ENCODE assay signal across 1 cellular context in genomic region chr1:41241748-41242644, GRCh38.
TF ChIP-seq lines count a peak whose summit lies in the region.

Gene SCMH1, minus strand, starts transcription at chr1:41242306. Its CDS starts 56,173 bp downstream, at chr1:41186133.

TF ChIP-seq in K562, 482 proteins besides CTCF, POLR2A, EP300 and RAD21 (continued from another document and continues in another):
- no peak for TF ChIP-seq DNMT1 (IDR thresholded peaks at IDR 0.05)
- no peak for TF ChIP-seq TAL1 (IDR thresholded peaks at IDR 0.05)
- no peak for TF ChIP-seq RBM22 (IDR thresholded peaks at IDR 0.05; ENCODE audit: low read depth, low read length, poor library complexity, severe bottlenecking)
- TF ChIP-seq THRAP3 (IDR thresholded peaks at IDR 0.05; ENCODE audit: borderline replicate concordance) = no peak
- no peak for TF ChIP-seq ZBTB26 (CRISPR knock-in tag; IDR thresholded peaks at IDR 0.05)
- TF ChIP-seq SNIP1 (IDR thresholded peaks at IDR 0.05; ENCODE audit: low read depth) = no peak
- peak; percentile 71 for TF ChIP-seq POLR2H (tag; IDR thresholded peaks at IDR 0.05; ENCODE audit: low read depth)
- peak; percentile 85; the same call in 1 of the 2 replicates for TF ChIP-seq BRD4 (IDR thresholded peaks at IDR 0.05)
- no peak for TF ChIP-seq CBFA2T3 (IDR thresholded peaks at IDR 0.05)
- TF ChIP-seq RAD51 (IDR thresholded peaks at IDR 0.05; ENCODE audit: borderline replicate concordance, low read depth) = no peak
- TF ChIP-seq PHF21A (IDR thresholded peaks at IDR 0.05; ENCODE audit: borderline replicate concordance, low read depth) = no peak
- TF ChIP-seq DACH1 (IDR thresholded peaks at IDR 0.05; ENCODE audit: partially characterized antibody) = no peak
- no peak for TF ChIP-seq ZNF512 (tag; IDR thresholded peaks at IDR 0.05)
- TF ChIP-seq RNF219 (CRISPR knock-in tag; IDR thresholded peaks at IDR 0.05) = no peak
- no peak for TF ChIP-seq ZNF407 (IDR thresholded peaks at IDR 0.05; ENCODE audit: low read depth)
- TF ChIP-seq CHD2 (IDR thresholded peaks at IDR 0.05; ENCODE audit: low read depth, low read length) = no peak
- TF ChIP-seq ZNF318 (IDR thresholded peaks at IDR 0.05; ENCODE audit: borderline replicate concordance in 1 of 2, low read depth in 1 of 2) = no peak
- no peak; the same call in none of the 2 replicates for TF ChIP-seq ZBTB1 (CRISPR knock-in tag; IDR thresholded peaks at IDR 0.05; ENCODE audit: borderline replicate concordance, low read depth)
- no peak for TF ChIP-seq SMC3 (conservative IDR thresholded peaks at IDR 0.05; ENCODE audit: insufficient read depth, low read depth, low read length)
- no peak for TF ChIP-seq JUNB (CRISPR knock-in tag; conservative IDR thresholded peaks at IDR 0.05)
- TF ChIP-seq ADNP (tag; IDR thresholded peaks at IDR 0.05) = no peak
- TF ChIP-seq ZNF175 (CRISPR knock-in tag; IDR thresholded peaks at IDR 0.05; ENCODE audit: low read depth) = no peak
- TF ChIP-seq MAFF (IDR thresholded peaks at IDR 0.05; ENCODE audit: low read length) = no peak
- no peak for TF ChIP-seq IRF1 (CRISPR knock-in tag; IDR thresholded peaks at IDR 0.05; ENCODE audit: borderline replicate concordance)
- no peak for TF ChIP-seq PHB2 (IDR thresholded peaks at IDR 0.05; ENCODE audit: low read depth)
- no peak for TF ChIP-seq ZNF57 (CRISPR knock-in tag; IDR thresholded peaks at IDR 0.05)
- no peak; a peak in 2 of 4 replicates for TF ChIP-seq HDAC1 (IDR thresholded peaks at IDR 0.05)
- no peak for TF ChIP-seq ZNF408 (CRISPR knock-in tag; IDR thresholded peaks at IDR 0.05; ENCODE audit: low read depth)
- no peak for TF ChIP-seq ZFP91 (CRISPR knock-in tag; IDR thresholded peaks at IDR 0.05)
- TF ChIP-seq FOS (IDR thresholded peaks at IDR 0.05; ENCODE audit: extremely low read depth, insufficient read length) = no peak
- no peak for TF ChIP-seq HLTF (IDR thresholded peaks at IDR 0.05)
- TF ChIP-seq ZNF76 (CRISPR knock-in tag; IDR thresholded peaks at IDR 0.05; ENCODE audit: borderline replicate concordance) = peak; percentile 91
- TF ChIP-seq JUN (IDR thresholded peaks at IDR 0.05; ENCODE audit: borderline replicate concordance, low read depth, low read length) = no peak
- TF ChIP-seq JUN (CRISPR knock-in tag; IDR thresholded peaks at IDR 0.05; ENCODE audit: borderline replicate concordance) = no peak
- TF ChIP-seq POLR2AphosphoS2 (IDR thresholded peaks at IDR 0.05; ENCODE audit: low read length) = no peak
